In genomic region chr20:64153410-64153809, GRCh38 we compare ENCODE assay signal across 1 cellular context.
TF ChIP-seq lines count a peak whose summit lies in the region.

No MANE protein-coding gene starts in this region.

TF ChIP-seq in HepG2, 621 proteins besides CTCF, POLR2A, EP300 and RAD21 (continues in another document):
- TF ChIP-seq ZNF570 (CRISPR knock-in tag; IDR thresholded peaks at IDR 0.05; ENCODE audit: borderline replicate concordance) (no peak), ATF3 (CRISPR knock-in tag; IDR thresholded peaks at IDR 0.05) (no peak), FOXP1 (IDR thresholded peaks at IDR 0.05) (peak; percentile 50; the same call in 1 of the 2 replicates), FOXP1 (CRISPR knock-in tag; IDR thresholded peaks at IDR 0.05) (no peak), BCL3 (CRISPR knock-in tag; IDR thresholded peaks at IDR 0.05) (no peak), RAD51 (IDR thresholded peaks at IDR 0.05; ENCODE audit: borderline replicate concordance) (no peak; the same call in 1 of the 2 replicates), ZMYM4 (CRISPR knock-in tag; IDR thresholded peaks at IDR 0.05) (no peak), THAP7 (CRISPR knock-in tag; IDR thresholded peaks at IDR 0.05) (no peak), YEATS2 (CRISPR knock-in tag; IDR thresholded peaks at IDR 0.05; ENCODE audit: borderline replicate concordance) (no peak), PCBP2 (optimal IDR thresholded peaks at IDR 0.05; ENCODE audit: low read depth, low read length, poor library complexity, severe bottlenecking) (no peak), HOXA5 (CRISPR knock-in tag; IDR thresholded peaks at IDR 0.05) (no peak), FOXJ3 (CRISPR knock-in tag; IDR thresholded peaks at IDR 0.05; ENCODE audit: borderline replicate concordance) (no peak), ZBTB21 (CRISPR knock-in tag; IDR thresholded peaks at IDR 0.05) (no peak), NFE2L1 (CRISPR knock-in tag; IDR thresholded peaks at IDR 0.05; ENCODE audit: borderline replicate concordance) (no peak), GZF1 (CRISPR knock-in tag; IDR thresholded peaks at IDR 0.05) (no peak), ZNF784 (CRISPR knock-in tag; IDR thresholded peaks at IDR 0.05; ENCODE audit: borderline replicate concordance) (no peak), HNF4G (IDR thresholded peaks at IDR 0.05; ENCODE audit: borderline replicate concordance, low read depth, low read length) (no peak), HNF4G (CRISPR knock-in tag; IDR thresholded peaks at IDR 0.05; ENCODE audit: borderline replicate concordance, low read depth) (no peak), SPEN (CRISPR knock-in tag; IDR thresholded peaks at IDR 0.05; ENCODE audit: low read depth) (no peak), ZNF232 (CRISPR knock-in tag; IDR thresholded peaks at IDR 0.05; ENCODE audit: borderline replicate concordance) (no peak), PTBP1 (IDR thresholded peaks at IDR 0.05; ENCODE audit: low read depth, low read length, poor library complexity, severe bottlenecking) (no peak), ZIK1 (CRISPR knock-in tag; IDR thresholded peaks at IDR 0.05; ENCODE audit: borderline replicate concordance, low read depth) (no peak), KAT2B (IDR thresholded peaks at IDR 0.05; ENCODE audit: borderline replicate concordance, low read depth, low read length) (no peak), ATF6 (CRISPR knock-in tag; conservative IDR thresholded peaks at IDR 0.05) (no peak), STAG1 (CRISPR knock-in tag; IDR thresholded peaks at IDR 0.05) (no peak), XBP1 (CRISPR knock-in tag; IDR thresholded peaks at IDR 0.05) (no peak), ZNF329 (CRISPR knock-in tag; IDR thresholded peaks at IDR 0.05; ENCODE audit: low read depth) (no peak), ZNF20 (CRISPR knock-in tag; IDR thresholded peaks at IDR 0.05) (no peak), TRAFD1 (CRISPR knock-in tag; IDR thresholded peaks at IDR 0.05; ENCODE audit: borderline replicate concordance) (no peak), XRCC5 (optimal IDR thresholded peaks at IDR 0.05; ENCODE audit: low read length) (no peak), TFDP1 (CRISPR knock-in tag; IDR thresholded peaks at IDR 0.05; ENCODE audit: borderline replicate concordance) (no peak), SCMH1 (CRISPR knock-in tag; IDR thresholded peaks at IDR 0.05; ENCODE audit: borderline replicate concordance) (no peak), JUNB (CRISPR knock-in tag; IDR thresholded peaks at IDR 0.05; ENCODE audit: borderline replicate concordance) (peak; percentile 54; the same call in 1 of the 2 replicates), ZNF136 (CRISPR knock-in tag; IDR thresholded peaks at IDR 0.05; ENCODE audit: low read depth) (no peak), SP4 (CRISPR knock-in tag; IDR thresholded peaks at IDR 0.05) (no peak), ZBTB20 (CRISPR knock-in tag; IDR thresholded peaks at IDR 0.05; ENCODE audit: borderline replicate concordance, low read depth) (no peak), ZSCAN22 (CRISPR knock-in tag; IDR thresholded peaks at IDR 0.05) (no peak), ZNF547 (CRISPR knock-in tag; IDR thresholded peaks at IDR 0.05) (no peak), NBN (conservative IDR thresholded peaks at IDR 0.05) (0 out of 2 replicates have a peak, but pooled peaks have one; percentile 52), ZNF207 (IDR thresholded peaks at IDR 0.05; ENCODE audit: borderline replicate concordance) (peak; percentile 73; the same call in 1 of the 2 replicates), KDM3A (CRISPR knock-in tag; IDR thresholded peaks at IDR 0.05; ENCODE audit: low read depth) (no peak), PAXIP1 (CRISPR knock-in tag; conservative IDR thresholded peaks at IDR 0.05) (no peak), NCOA5 (CRISPR knock-in tag; IDR thresholded peaks at IDR 0.05) (no peak), RBM22 (optimal IDR thresholded peaks at IDR 0.05; ENCODE audit: low read length) (no peak), ZNF672 (CRISPR knock-in tag; IDR thresholded peaks at IDR 0.05) (no peak), ETV5 (CRISPR knock-in tag; IDR thresholded peaks at IDR 0.05; ENCODE audit: borderline replicate concordance) (no peak), CHCHD3 (CRISPR knock-in tag; IDR thresholded peaks at IDR 0.05) (no peak), SNAI1 (CRISPR knock-in tag; IDR thresholded peaks at IDR 0.05; ENCODE audit: borderline replicate concordance) (no peak), ZNF580 (CRISPR knock-in tag; IDR thresholded peaks at IDR 0.05; ENCODE audit: borderline replicate concordance, low read depth) (no peak), HDAC1 (CRISPR knock-in tag; IDR thresholded peaks at IDR 0.05) (no peak), NONO (IDR thresholded peaks at IDR 0.05) (0 out of 2 replicates have a peak, but pooled peaks have one; percentile 73), NONO (CRISPR knock-in tag; conservative IDR thresholded peaks at IDR 0.05) (no peak), MIER3 (CRISPR knock-in tag; IDR thresholded peaks at IDR 0.05; ENCODE audit: borderline replicate concordance) (no peak), CREB1 (IDR thresholded peaks at IDR 0.05) (0 out of 2 replicates have a peak, but pooled peaks have one; percentile 29), CREB1 (CRISPR knock-in tag; IDR thresholded peaks at IDR 0.05) (no peak), SP5 (CRISPR knock-in tag; IDR thresholded peaks at IDR 0.05; ENCODE audit: borderline replicate concordance, low read depth) (no peak), PRPF4 (IDR thresholded peaks at IDR 0.05; ENCODE audit: low read depth, low read length, poor library complexity, severe bottlenecking) (no peak), ZNF282 (IDR thresholded peaks at IDR 0.05; ENCODE audit: partially characterized antibody) (no peak), ZNF431 (CRISPR knock-in tag; IDR thresholded peaks at IDR 0.05; ENCODE audit: borderline replicate concordance, low read depth) (no peak), PAX8 (CRISPR knock-in tag; IDR thresholded peaks at IDR 0.05; ENCODE audit: borderline replicate concordance) (no peak), BHLHE40 (IDR thresholded peaks at IDR 0.05; ENCODE audit: low read length) (no peak), HNRNPUL1 (IDR thresholded peaks at IDR 0.05; ENCODE audit: low read depth, low read length) (no peak), TRIM22 (IDR thresholded peaks at IDR 0.05) (0 out of 2 replicates have a peak, but pooled peaks have one; percentile 14), HOXA3 (CRISPR knock-in tag; IDR thresholded peaks at IDR 0.05) (no peak), FOXO1 (CRISPR knock-in tag; IDR thresholded peaks at IDR 0.05) (no peak), THAP8 (CRISPR knock-in tag; IDR thresholded peaks at IDR 0.05; ENCODE audit: borderline replicate concordance) (no peak)
